ENCODE assay signal across 12 cellular contexts in genomic region chr12:92759634-92760268, GRCh38. TPM values are rescaled to one million over a fixed set of nuclear protein-coding genes. Genes with fewer than 3 reads are reported as not detected.
DNase-seq lines count a peak whose midpoint lies in the region; ATAC-seq and TF ChIP-seq lines count a peak whose summit lies in the region.
"Had no signal": no experiment of that assay in that cellular context is flagged by ENCODE, and none has a peak within 500 bp of the region (broad histone marks: within the 10 kb centered on the region; RNA-seq: fewer than 3 reads in every experiment).

No MANE protein-coding gene starts in this region.

- no peak overlapping the region for H3K4me3 Mint-ChIP-seq in immature natural killer cell
- H3K4me3 Mint-ChIP-seq in natural killer cell, result no peak overlapping the region
- H3K4me3 Mint-ChIP-seq: T-cell had no signal

- no peaks in the 10 kb centered on the region for H4K20me1 ChIP-seq in PC-9 (ENCODE audit: insufficient read depth)

- H3K27ac ChIP-seq in PC-9 (no peak overlapping the region), trophoblast cell (ENCODE audit: low read depth, low read length) (no peak overlapping the region)

- H3K27me3 Mint-ChIP-seq in immature natural killer cell (ENCODE audit: low read depth in 3 of 3) (peaks cover 2 to 11% (median 8%) of the 10 kb centered on the region in 3 donors), natural killer cell (ENCODE audit: low read depth in 2 of 2) (peaks cover 6 to 7% of the 10 kb centered on the region in 2 donors)
- H3K27me3 Mint-ChIP-seq: progenitor cell of endocrine pancreas had no signal

- H3K4me1 ChIP-seq in PC-9 (replicated peaks; ENCODE audit: insufficient read depth), result peaks cover 7% of the 10 kb centered on the region
- H3K4me1 ChIP-seq in trophoblast cell (ENCODE audit: control insufficient read depth in 1 of 2, insufficient read depth in 2 of 2, low read length in 2 of 2), result peaks cover 2 to 3% of the 10 kb centered on the region in 2 experiments

- TF ChIP-seq CTCF in PC-9 (conservative IDR thresholded peaks at IDR 0.05) (no peak), epithelial cell of esophagus (IDR thresholded peaks at IDR 0.05; ENCODE audit: insufficient read depth, low read depth, low read length, missing control alignments) (no peak), natural killer cell (IDR thresholded peaks at IDR 0.05) (no peak)

- H2BK12ac ChIP-seq in trophoblast cell (ENCODE audit: low read length), result no peak overlapping the region

- H3K9me3 Mint-ChIP-seq in immature natural killer cell (no peaks in the 10 kb centered on the region), natural killer cell (peaks cover 0 to 2% of the 10 kb centered on the region in 2 donors)
- H3K9me3 Mint-ChIP-seq: T-cell had no signal

- no peak overlapping the region for H3K14ac ChIP-seq in trophoblast cell (ENCODE audit: low read length)

- no TSS peak for BruUV-seq in PC-9 (replicated peaks; lab: Mats Ljungman, UMichigan)

- H2AK5ac ChIP-seq in trophoblast cell (ENCODE audit: low read length), result no peak overlapping the region

- H3K4ac ChIP-seq in trophoblast cell (ENCODE audit: low read depth, low read length), result no peak overlapping the region

- no peak overlapping the region for H3K18ac ChIP-seq in trophoblast cell (ENCODE audit: low read length)

- H3F3A ChIP-seq in PC-9 (ENCODE audit: insufficient read depth, low read depth), result no peaks in the 10 kb centered on the region; the same call in 1 of the 2 replicates

- POLR2A ChIA-PET in PC-9 (lab: Charles Lee; ENCODE audit: unreplicated experiment), result no interaction called here

- DNase-seq in H4 (ENCODE audit: low spot score), result peak; percentile 90
- DNase-seq in PC-9, result peak; percentile 29 to 59
- peak; percentile 96 for DNase-seq in epithelial cell of esophagus (ENCODE audit: low read depth)
- peak; percentile 80 to 87 for DNase-seq in trophoblast cell
- no peak for DNase-seq in immature natural killer cell
- DNase-seq in natural killer cell, result no peak
- no peak for DNase-seq in NCI-H1092 treated with DMSO at 0.1 percent for 48 hours (lab: John Stamatoyannopoulos, UW)
- DNase-seq: cerebellar nuclear complex, NCI-H187, T-cell had no signal

- H3K79me2 ChIP-seq in PC-9 (ENCODE audit: low read depth), result no peaks in the 10 kb centered on the region
- no peaks in the 10 kb centered on the region for H3K79me2 ChIP-seq in trophoblast cell (ENCODE audit: control insufficient read depth, insufficient read depth, low read length, poor library complexity)

- no peak for ATAC-seq in HG02981 (IDR thresholded peaks at IDR 0.05; ENCODE audit: unreplicated experiment)
- no peak for ATAC-seq in natural killer cell
- ATAC-seq: T-cell had no signal

- H3K36me3 ChIP-seq in PC-9 (ENCODE audit: low read depth) (no peaks in the 10 kb centered on the region), trophoblast cell (ENCODE audit: control insufficient read depth in 1 of 2, insufficient read depth in 2 of 2, low read length in 2 of 2) (no peaks in the 10 kb centered on the region)

- no peak overlapping the region for H4K12ac ChIP-seq in trophoblast cell (ENCODE audit: low read depth, low read length)

- H2BK120ac ChIP-seq in trophoblast cell (ENCODE audit: insufficient read depth, low read length, poor library complexity), result no peak overlapping the region

- intact Hi-C loops in PC-9 (cut with micrococcal nuclease; ENCODE audit: unreplicated experiment), result no loop called here
- intact Hi-C loops in natural killer cell (cut with micrococcal nuclease), result no loop called here

- H4K8ac ChIP-seq in trophoblast cell (ENCODE audit: low read depth, low read length), result no peak overlapping the region

- no peak overlapping the region for H2AFZ ChIP-seq in PC-9
- H2AFZ ChIP-seq in trophoblast cell (ENCODE audit: insufficient read depth, low read length, poor library complexity), result no peak overlapping the region

- no peak overlapping the region for H3K27ac Mint-ChIP-seq in immature natural killer cell
- H3K27ac Mint-ChIP-seq in natural killer cell, result no peak overlapping the region
- H3K27ac Mint-ChIP-seq: progenitor cell of endocrine pancreas, T-cell had no signal

- no peak overlapping the region for H3K4me3 ChIP-seq in PC-9
- no peak overlapping the region for H3K4me3 ChIP-seq in epithelial cell of esophagus (ENCODE audit: low read length)
- H3K4me3 ChIP-seq in trophoblast cell (ENCODE audit: low read depth, low read length), result no peak overlapping the region

- no peak overlapping the region for H3K4me2 ChIP-seq in PC-9
- H3K4me2 ChIP-seq in trophoblast cell (ENCODE audit: low read length), result no peak overlapping the region

- WGBS in trophoblast cell (ENCODE audit: extremely low coverage, insufficient coverage, insufficient read length), result no CpG with 5 or more reads among the region's 3 CpGs

- H3K79me1 ChIP-seq in trophoblast cell (ENCODE audit: low read length), result no peaks in the 10 kb centered on the region

- H3K9ac ChIP-seq in trophoblast cell (ENCODE audit: low read length), result no peak overlapping the region

- H3K27me3 ChIP-seq in PC-9 (ENCODE audit: insufficient read depth, low read depth) (no peaks in the 10 kb centered on the region), trophoblast cell (ENCODE audit: insufficient read depth, low read length) (no peaks in the 10 kb centered on the region)

- peaks cover 28 to 35% of the 10 kb centered on the region in 2 donors for H3K4me1 Mint-ChIP-seq in immature natural killer cell
- peaks cover 34% of the 10 kb centered on the region in 2 donors for H3K4me1 Mint-ChIP-seq in natural killer cell

- H3K23ac ChIP-seq in trophoblast cell (ENCODE audit: low read length), result no peak overlapping the region

- no peak overlapping the region for H4K91ac ChIP-seq in trophoblast cell (ENCODE audit: low read depth, low read length)

- no peaks in the 10 kb centered on the region for H3K9me3 ChIP-seq in PC-9 (ENCODE audit: insufficient read depth, low read depth)
- H3K9me3 ChIP-seq in trophoblast cell (ENCODE audit: insufficient read depth, low read depth, low read length), result no peaks in the 10 kb centered on the region

- CTCF ChIA-PET in PC-9 (lab: Charles Lee), result no interaction called here

- H2BK5ac ChIP-seq in trophoblast cell (ENCODE audit: low read depth, low read length, poor library complexity), result no peak overlapping the region

- H3K36me3 Mint-ChIP-seq in immature natural killer cell (no peaks in the 10 kb centered on the region), natural killer cell (no peaks in the 10 kb centered on the region)
- H3K36me3 Mint-ChIP-seq: T-cell had no signal

- no peaks in the 10 kb centered on the region for H3K9me2 ChIP-seq in PC-9 (ENCODE audit: insufficient read depth)

RNA-seq across cellular contexts. Expression of gene PLEKHG7, which starts 57.0 kb away (rescaled TPM):
- total RNA-seq in H4 (2014; rRNA removed; shearing (Covaris generic)), result not detected in 2 replicates
- total RNA-seq in PC-9 (2021) (not detected in 2 replicates), natural killer cell (under 1 TPM in 2 of 3 donors, not detected in 1; 0.16 to 0.63 TPM)
- polyA plus RNA-seq in trophoblast cell (2013), result not detected in 2 replicates
- polyA plus RNA-seq in immature natural killer cell, result not detected

Comparison
In these comparisons a context has a peak if more than half of its experiments do, and no peak if none do; other contexts are left out.
1. DNase-seq: peak in H4 (single experiment), PC-9 (2 of 2), epithelial cell of esophagus (single experiment) and trophoblast cell (2 of 2); none in immature natural killer cell (0 of 3), natural killer cell (single experiment) and NCI-H1092 treated with DMSO at 0.1 percent for 48 hours (single experiment).